Comparison of ENCODE assay signal across 23 cellular contexts in the genomic region with DNA sequence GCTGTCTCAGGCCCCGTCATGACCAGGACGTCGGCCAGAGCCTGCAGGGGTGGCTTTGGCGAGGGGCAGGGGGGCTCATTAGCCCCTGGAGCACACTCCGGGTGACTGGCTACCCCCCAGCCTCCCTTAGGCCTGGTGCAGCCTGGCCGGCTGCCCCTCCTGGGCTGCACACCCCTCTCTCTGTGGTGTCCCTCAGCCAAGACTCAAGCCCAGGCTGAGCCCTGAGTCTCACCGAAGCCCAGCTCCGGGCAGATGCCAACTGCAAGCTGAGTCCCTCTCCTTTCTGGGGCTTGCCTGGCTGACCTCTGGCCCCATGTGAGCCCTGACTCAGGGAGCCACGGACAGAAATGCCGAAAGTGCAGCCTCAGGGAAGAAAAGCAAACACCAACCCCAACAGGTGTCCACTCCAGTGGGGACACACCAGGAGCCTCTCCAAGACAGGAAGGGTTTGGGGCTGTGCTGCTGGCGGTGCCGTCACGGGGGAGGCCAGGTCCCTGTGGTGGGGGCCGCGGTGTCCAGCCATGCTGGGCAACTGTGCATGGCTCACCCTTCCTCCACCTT. TPM values are rescaled to one million over a fixed set of nuclear protein-coding genes. Genes with fewer than 3 reads are reported as not detected.
"Had no signal": no experiment of that assay in that cellular context is flagged by ENCODE, and none has a peak within 500 bp of the region (broad histone marks: within the 10 kb centered on the region; RNA-seq: fewer than 3 reads in every experiment).

No MANE protein-coding gene starts in this region.

- ATAC-seq: activated T-helper 17 cell treated with anti-CD3 and anti-CD28 coated beads, Interleukin-2, amount 50 U/mL, for 72 hours; natural killer cell treated with Interleukin-12 subunit alpha and Interleukin-12 subunit beta and Interleukin-15 and Interleukin-18, amount 100 ng/mL, for 72 hours; T-helper 17 cell had no signal

- H3K36me3 ChIP-seq: breast epithelium, esophagus squamous epithelium, tibial nerve had no signal

- H3K27ac Mint-ChIP-seq: activated CD4-positive, alpha-beta memory T cell treated with anti-CD3 and anti-CD28 coated beads, Interleukin-2, amount 10 ng/mL, durations not matched to agents 7 days and 5 days; activated CD4-positive, alpha-beta T cell treated with anti-CD3 and anti-CD28 coated beads, Interleukin-2, amount 10 ng/mL, durations not matched to agents 24 days and 14 days; activated T-cell treated with anti-CD3 and anti-CD28 coated beads, Interleukin-2, amount 50 U/mL, for 24 hours; activated T-helper 17 cell treated with anti-CD3 and anti-CD28 coated beads, Interleukin-2, amount 50 U/mL, for 72 hours; dendritic cell treated with granulocyte-macrophage colony-stimulating factor and Interleukin-4, amounts not matched to agents 40 ng/mL and 50 ng/mL, for 4 days; endodermal cell; natural killer cell treated with Interleukin-12 subunit alpha and Interleukin-12 subunit beta and Interleukin-15 and Interleukin-18, amount 100 ng/mL, for 72 hours; T-helper 17 cell had no signal

- H3K27me3 Mint-ChIP-seq: activated CD4-positive, alpha-beta memory T cell treated with anti-CD3 and anti-CD28 coated beads, Interleukin-2, amount 10 ng/mL, durations not matched to agents 7 days and 5 days; activated CD4-positive, alpha-beta T cell treated with anti-CD3 and anti-CD28 coated beads, Interleukin-2, amount 10 ng/mL, durations not matched to agents 24 days and 14 days; activated T-cell treated with anti-CD3 and anti-CD28 coated beads, Interleukin-2, amount 50 U/mL, for 24 hours; activated T-helper 17 cell treated with anti-CD3 and anti-CD28 coated beads, Interleukin-2, amount 50 U/mL, for 72 hours; central memory CD8-positive, alpha-beta T cell; natural killer cell treated with Interleukin-12 subunit alpha and Interleukin-12 subunit beta and Interleukin-15 and Interleukin-18, amount 100 ng/mL, for 72 hours; T-helper 17 cell had no signal

- H3K4me1 Mint-ChIP-seq: endodermal cell had no signal

- H3K9me3 ChIP-seq: breast epithelium, esophagus squamous epithelium, tibial nerve had no signal

- H3K36me3 Mint-ChIP-seq: natural killer cell treated with Interleukin-12 subunit alpha and Interleukin-12 subunit beta and Interleukin-15 and Interleukin-18, amount 100 ng/mL, for 72 hours had no signal

- H3K4me3 Mint-ChIP-seq: activated CD4-positive, alpha-beta memory T cell treated with anti-CD3 and anti-CD28 coated beads, Interleukin-2, amount 10 ng/mL, durations not matched to agents 7 days and 5 days; activated CD4-positive, alpha-beta T cell treated with anti-CD3 and anti-CD28 coated beads, Interleukin-2, amount 10 ng/mL, durations not matched to agents 24 days and 14 days; activated T-cell treated with anti-CD3 and anti-CD28 coated beads, Interleukin-2, amount 50 U/mL, for 24 hours; activated T-helper 17 cell treated with anti-CD3 and anti-CD28 coated beads, Interleukin-2, amount 50 U/mL, for 72 hours; central memory CD8-positive, alpha-beta T cell; dendritic cell treated with granulocyte-macrophage colony-stimulating factor and Interleukin-4, amounts not matched to agents 40 ng/mL and 50 ng/mL, for 4 days; endodermal cell; natural killer cell treated with Interleukin-12 subunit alpha and Interleukin-12 subunit beta and Interleukin-15 and Interleukin-18, amount 100 ng/mL, for 72 hours; T-helper 17 cell had no signal

- H3K4me3 ChIP-seq: breast epithelium, esophagus squamous epithelium, smooth muscle cell, tibial nerve had no signal

- H3K9me3 Mint-ChIP-seq: activated CD4-positive, alpha-beta memory T cell treated with anti-CD3 and anti-CD28 coated beads, Interleukin-2, amount 10 ng/mL, durations not matched to agents 7 days and 5 days; activated CD4-positive, alpha-beta T cell treated with anti-CD3 and anti-CD28 coated beads, Interleukin-2, amount 10 ng/mL, durations not matched to agents 24 days and 14 days; activated T-cell treated with anti-CD3 and anti-CD28 coated beads, Interleukin-2, amount 50 U/mL, for 24 hours; activated T-helper 17 cell treated with anti-CD3 and anti-CD28 coated beads, Interleukin-2, amount 50 U/mL, for 72 hours; central memory CD8-positive, alpha-beta T cell; dendritic cell treated with granulocyte-macrophage colony-stimulating factor and Interleukin-4, amounts not matched to agents 40 ng/mL and 50 ng/mL, for 4 days; endodermal cell; natural killer cell treated with Interleukin-12 subunit alpha and Interleukin-12 subunit beta and Interleukin-15 and Interleukin-18, amount 100 ng/mL, for 72 hours had no signal

- DNase-seq: activated CD4-positive, alpha-beta memory T cell treated with anti-CD3 and anti-CD28 coated beads, Interleukin-2, amount 10 ng/mL, durations not matched to agents 7 days and 5 days; activated CD4-positive, alpha-beta T cell treated with anti-CD3 and anti-CD28 coated beads, Interleukin-2, amount 10 ng/mL, durations not matched to agents 24 days and 14 days; activated CD4-positive, CD25-positive, alpha-beta regulatory T cell treated with anti-CD3 and anti-CD28 coated beads, Interleukin-2, amount 50 U/mL, for 72 hours; activated CD8-positive, alpha-beta memory T cell treated with anti-CD3 and anti-CD28 coated beads, Interleukin-2, amount 50 U/mL, for 48 hours; activated gamma-delta T cell treated with Interleukin-2 at 50 U/mL for 16 hours; activated naive CD4-positive, alpha-beta T cell treated with anti-CD3 and anti-CD28 coated beads, Interleukin-2, amount 50 U/mL, for 16 hours; activated T-cell treated with anti-CD3 and anti-CD28 coated beads, Interleukin-2, amount 50 U/mL, for 24 hours; amygdala; endodermal cell; esophagus squamous epithelium; foreskin melanocyte; mesendoderm; stimulated activated CD4-positive, alpha-beta T cell treated with anti-CD3 and anti-CD28 coated beads, Interleukin-15, amount 100 ng/mL, for 24 hours; stimulated activated naive CD4-positive, alpha-beta T cell; T-helper 17 cell; T1000 had no signal

RNA-seq across cellular contexts. Expression of gene GJC2, which starts 10.6 kb away (rescaled TPM):
- total RNA-seq: smooth muscle cell had no signal
